In the genomic region with DNA sequence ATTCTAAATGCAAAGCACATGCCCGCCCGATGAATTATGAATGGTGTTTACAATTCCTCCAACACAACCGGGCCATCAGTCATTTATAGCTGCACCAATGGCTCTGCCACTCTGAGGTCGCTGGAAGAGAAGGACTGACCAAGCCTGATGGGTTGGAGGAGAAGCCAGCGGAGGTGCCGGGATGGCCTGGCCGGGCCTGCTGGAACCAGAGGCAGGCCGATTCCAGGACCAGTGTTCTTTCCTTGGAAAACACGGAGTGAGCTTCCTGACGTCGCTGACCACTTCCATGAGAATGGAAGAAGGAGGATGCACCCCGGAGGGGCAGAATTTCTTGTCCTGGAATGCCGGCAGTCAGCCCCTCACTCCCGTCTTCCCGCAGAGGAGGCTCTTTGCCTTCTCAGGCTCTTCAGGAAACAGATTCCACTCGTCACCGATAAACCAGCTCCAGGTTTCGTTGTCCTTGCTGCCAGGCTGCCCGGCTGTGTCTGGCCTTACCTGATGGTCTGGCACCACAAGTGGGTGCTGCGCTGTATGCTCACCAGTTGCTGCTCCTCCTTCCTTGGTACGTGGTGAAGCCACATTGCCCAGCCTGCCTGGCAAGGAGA, we compare ENCODE assay signal across 2 cellular contexts.
TF ChIP-seq lines count a peak whose summit lies in the region.

No MANE protein-coding gene starts in this region.

TF ChIP-seq in IMR-90, 13 proteins besides CTCF, POLR2A, EP300 and RAD21:
- TF ChIP-seq MAZ (IDR thresholded peaks at IDR 0.05; ENCODE audit: borderline replicate concordance, low read depth, low read length), result no peak
- TF ChIP-seq RCOR1 (IDR thresholded peaks at IDR 0.05; ENCODE audit: insufficient replicate concordance, low read length), result no peak

TF ChIP-seq in H1, 55 proteins besides CTCF, POLR2A, EP300 and RAD21:
- TF ChIP-seq CHD2 (IDR thresholded peaks at IDR 0.05; ENCODE audit: low read length) (no peak), MAX (IDR thresholded peaks at IDR 0.05) (no peak), POLR2AphosphoS5 (IDR thresholded peaks at IDR 0.05; ENCODE audit: low read depth, low read length) (no peak), TAF7 (optimal IDR thresholded peaks at IDR 0.05; ENCODE audit: borderline replicate concordance, low read depth, low read length) (no peak), MAFK (IDR thresholded peaks at IDR 0.05; ENCODE audit: low read depth, low read length) (no peak), KDM4A (IDR thresholded peaks at IDR 0.05; ENCODE audit: low read depth, low read length, severe bottlenecking) (no peak), USF2 (IDR thresholded peaks at IDR 0.05; ENCODE audit: low read length) (no peak)
